Comparison of ENCODE assay signal across 35 cellular contexts in genomic region chr11:33832676-33833075, GRCh38.
"Had no signal": no experiment of that assay in that cellular context is flagged by ENCODE, and none has a peak within 500 bp of the region (broad histone marks: within the 10 kb centered on the region; RNA-seq: fewer than 3 reads in every experiment).

No MANE protein-coding gene starts in this region.

- H3K4me3 ChIP-seq: MG63 had no signal

- H3K9me3 ChIP-seq: MG63 had no signal

- H3K36me3 ChIP-seq: MG63 had no signal

- DNase-seq: Karpas-422, Kasumi-1, MG63, MM.1S, MV-4-11, NCI-H1048, NCI-H1092, NCI-H1092 treated with DMSO at 0.1 percent for 48 hours, NCI-H1105, NCI-H1105 treated with DMSO at 0.1 percent for 48 hours, NCI-H1417, NCI-H1417 treated with DMSO at 0.1 percent for 48 hours, NCI-H1436, NCI-H1436 treated with DMSO at 0.1 percent for 48 hours, NCI-H146, NCI-H1694, NCI-H1694 treated with DMSO at 0.1 percent for 48 hours, NCI-H187, NCI-H187 treated with DMSO at 0.1 percent for 48 hours, NCI-H1930, NCI-H2029, NCI-H2029 treated with DMSO at 0.1 percent for 48 hours, NCI-H2081, NCI-H2081 treated with DMSO at 0.1 percent for 48 hours, NCI-H2107, NCI-H2171, NCI-H2171 treated with DMSO at 0.1 percent for 48 hours, NCI-H226, NCI-H345, NCI-H446, NCI-H446 treated with DMSO at 0.1 percent for 48 hours, NCI-H510A, NCI-H510A treated with DMSO at 0.1 percent for 48 hours, NCI-H524, NCI-H524 treated with DMSO at 0.1 percent for 48 hours had no signal
